10 cellular contexts compared by ENCODE assay signal in the genomic region with DNA sequence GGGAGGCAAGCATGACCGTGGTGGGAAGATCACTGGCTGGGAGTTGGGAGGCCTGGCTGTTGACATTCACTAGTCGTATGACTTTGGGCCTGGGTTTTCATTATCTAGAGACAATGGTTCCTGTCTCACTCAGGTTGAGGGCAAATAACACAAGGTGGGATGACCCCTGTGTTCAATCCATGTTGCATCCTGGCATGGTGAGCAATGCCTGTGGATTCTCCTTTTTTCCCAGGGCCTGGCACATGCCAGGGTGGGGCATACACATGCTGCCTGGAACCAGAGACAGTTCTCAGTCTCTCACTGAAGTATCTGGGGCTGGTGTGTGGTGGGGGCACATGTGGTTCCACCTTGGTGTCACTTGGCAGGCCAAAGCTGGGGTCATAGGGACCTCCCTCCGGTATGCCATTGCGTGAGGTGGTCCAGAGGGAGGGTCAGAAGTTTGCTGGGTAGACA. TPM values are rescaled to one million over a fixed set of nuclear protein-coding genes. Genes with fewer than 3 reads are reported as not detected.
DNase-seq lines count a peak whose midpoint lies in the region; ATAC-seq, FAIRE-seq and TF ChIP-seq lines count a peak whose summit lies in the region.
"Had no signal": no experiment of that assay in that cellular context is flagged by ENCODE, and none has a peak within 500 bp of the region (broad histone marks: within the 10 kb centered on the region; RNA-seq: fewer than 3 reads in every experiment).

No MANE protein-coding gene starts in this region.

- no peaks in the 10 kb centered on the region for H3K9me1 ChIP-seq in K562 (ENCODE audit: control insufficient read depth, insufficient read depth, low read length)

- ATAC-seq in activated CD8-positive, alpha-beta memory T cell treated with anti-CD3 and anti-CD28 coated beads, Interleukin-2, amount 10 ng/mL, durations not matched to agents 7 days and 5 days: no peak
- no peak for ATAC-seq in K562
- ATAC-seq in memory B cell (ENCODE audit: low read depth): no peak
- ATAC-seq in HG02970 (IDR thresholded peaks at IDR 0.05; ENCODE audit: low FRiP score, unreplicated experiment): no peak
- ATAC-seq: foreskin keratinocyte had no signal

- H3K27me3 Mint-ChIP-seq in activated CD8-positive, alpha-beta memory T cell treated with anti-CD3 and anti-CD28 coated beads, Interleukin-2, amount 10 ng/mL, durations not matched to agents 7 days and 5 days: peaks cover 5% of the 10 kb centered on the region
- no peaks in the 10 kb centered on the region for H3K27me3 Mint-ChIP-seq in memory B cell

- H3K4me1 Mint-ChIP-seq in activated CD8-positive, alpha-beta memory T cell treated with anti-CD3 and anti-CD28 coated beads, Interleukin-2, amount 10 ng/mL, durations not matched to agents 7 days and 5 days: peaks cover 39% of the 10 kb centered on the region
- peaks cover 52% of the 10 kb centered on the region for H3K4me1 Mint-ChIP-seq in memory B cell

- no peak for TF ChIP-seq CTCF in K562 (IDR thresholded peaks at IDR 0.05 in 2 of 3, conservative IDR thresholded peaks at IDR 0.05 in 1 of 3; ENCODE audit: insufficient read depth in 2 of 3, low read depth in 1 of 3, low read length in 3 of 3)

- intact Hi-C loops in K562 (cut with micrococcal nuclease): no loop called here

- CTCF ChIA-PET in activated CD8-positive, alpha-beta memory T cell treated with anti-CD3 and anti-CD28 coated beads, Interleukin-2, amount 10 ng/mL, durations not matched to agents 7 days and 5 days (lab: Charles Lee): interaction anchor here (0.6 to 7.0 kb wide), 8 partner anchors 6 to 45 kb away, joined by 3 to 85 read pairs (median 5); a partner anchor contains a TSS
- CTCF ChIA-PET in K562 (lab: Yijun Ruan, JAX; ENCODE audit: low intra/inter-chr PET ratio): interaction anchor here (0.9 kb wide), 1 partner anchor 8 kb away, joined by 3 read pairs; no protein-coding TSS in a partner anchor

- H3K79me2 ChIP-seq in K562 (ENCODE audit: control insufficient read depth, insufficient read depth, low read length): peaks cover 89% of the 10 kb centered on the region

- H4K20me1 ChIP-seq in K562 (replicated peaks; ENCODE audit: control insufficient read depth, insufficient read depth, low read length): no peaks in the 10 kb centered on the region

- H3K27ac ChIP-seq in K562 (ENCODE audit: extremely low read depth, low read depth, low read length) (peak overlapping the region; percentile 77), thymus (ENCODE audit: low read depth) (peak overlapping the region; percentile 72)
- H3K27ac ChIP-seq: foreskin keratinocyte had no signal

- H3K4me1 ChIP-seq in K562 (replicated peaks in 1 of 2; ENCODE audit: control insufficient read depth in 2 of 2, insufficient read depth in 2 of 2, low read length in 2 of 2): peaks cover 83 to 93% of the 10 kb centered on the region in 2 experiments
- peaks cover 49% of the 10 kb centered on the region for H3K4me1 ChIP-seq in thymus (ENCODE audit: control insufficient read depth, insufficient read depth, low read length)

- peak overlapping the region; percentile 88 for H2AFZ ChIP-seq in K562 (ENCODE audit: low read depth, low read length)

- BruUV-seq in K562 (replicated peaks; lab: Mats Ljungman, UMichigan): no TSS peak

- H3K9me3 ChIP-seq in K562 (replicated peaks; ENCODE audit: control insufficient read depth, insufficient read depth, low read depth, low read length) (no peaks in the 10 kb centered on the region), thymus (ENCODE audit: control insufficient read depth) (no peaks in the 10 kb centered on the region)

- H3K4me2 ChIP-seq in K562 (ENCODE audit: insufficient read depth, low read length): peak overlapping the region; percentile 80

- H3K4me3 Mint-ChIP-seq in activated CD8-positive, alpha-beta memory T cell treated with anti-CD3 and anti-CD28 coated beads, Interleukin-2, amount 10 ng/mL, durations not matched to agents 7 days and 5 days: peak overlapping the region; percentile 81
- peak overlapping the region; percentile 93 for H3K4me3 Mint-ChIP-seq in memory B cell

- in situ Hi-C loops in K562 (cut with MboI): no loop called here

- H3K4me3 ChIP-seq in K562 (no peak overlapping the region), thymus (ENCODE audit: low read length) (no peak overlapping the region)

- no peaks in the 10 kb centered on the region for H3K36me3 Mint-ChIP-seq in activated CD8-positive, alpha-beta memory T cell treated with anti-CD3 and anti-CD28 coated beads, Interleukin-2, amount 10 ng/mL, durations not matched to agents 7 days and 5 days
- no peaks in the 10 kb centered on the region for H3K36me3 Mint-ChIP-seq in memory B cell

- peak overlapping the region; percentile 89 for H3K27ac Mint-ChIP-seq in activated CD8-positive, alpha-beta memory T cell treated with anti-CD3 and anti-CD28 coated beads, Interleukin-2, amount 10 ng/mL, durations not matched to agents 7 days and 5 days
- H3K27ac Mint-ChIP-seq in memory B cell: no peak overlapping the region

- no peak for FAIRE-seq in K562 (lab: Jason Lieb, UNC)
- FAIRE-seq: H54 had no signal

- H3K36me3 ChIP-seq in K562 (ENCODE audit: control insufficient read depth, insufficient read depth, low read length): no peaks in the 10 kb centered on the region; the same call in 2 of the 3 replicates
- H3K36me3 ChIP-seq in thymus (ENCODE audit: control insufficient read depth, insufficient read depth): no peaks in the 10 kb centered on the region

- TF ChIP-seq RAD21 in K562 (CRISPR knock-in tag; conservative IDR thresholded peaks at IDR 0.05 in 1 of 2, IDR thresholded peaks at IDR 0.05 in 1 of 2): no peak

- TF ChIP-seq EP300 in K562 (IDR thresholded peaks at IDR 0.05; ENCODE audit: low read length): no peak

- no peaks in the 10 kb centered on the region for H3K9me3 Mint-ChIP-seq in activated CD8-positive, alpha-beta memory T cell treated with anti-CD3 and anti-CD28 coated beads, Interleukin-2, amount 10 ng/mL, durations not matched to agents 7 days and 5 days (ENCODE audit: low read depth)
- no peaks in the 10 kb centered on the region for H3K9me3 Mint-ChIP-seq in memory B cell

- POLR2A ChIA-PET in K562 (lab: Yijun Ruan, JAX): interaction anchor here (0.7 to 1.7 kb wide), 4 partner anchors 8 to 31 kb away, joined by 3 to 6 read pairs (median 4); no protein-coding TSS in a partner anchor

- 38% methylated on average over 3 of the region's 4 CpGs for WGBS in K562 (ENCODE audit: insufficient coverage, low coverage, missing lambda C conversion rate)
- WGBS in thymus: 87% methylated on average over 4 of the region's 4 CpGs

- TF ChIP-seq POLR2A in K562 (conservative IDR thresholded peaks at IDR 0.05): no peak

- H3K9ac ChIP-seq in K562 (ENCODE audit: insufficient read depth in 1 of 2, low read depth in 2 of 2, low read length in 2 of 2): peak overlapping the region; percentile 59 to 89; a peak in 3 of 4 replicates

- DNase-seq in activated CD8-positive, alpha-beta memory T cell treated with anti-CD3 and anti-CD28 coated beads, Interleukin-2, amount 10 ng/mL, durations not matched to agents 7 days and 5 days: no peak
- DNase-seq in activated CD8-positive, alpha-beta memory T cell treated with anti-CD3 and anti-CD28 coated beads, Interleukin-2, amount 50 U/mL, for 4 hours: no peak
- DNase-seq in K562 (ENCODE audit: extremely low read depth in 1 of 4, low spot score in 3 of 4): no peak
- DNase-seq in memory B cell (ENCODE audit: low spot score in 2 of 2): no peak
- DNase-seq in NCI-H1694 (lab: John Stamatoyannopoulos, UW): no peak
- DNase-seq in GM03348 (ENCODE audit: low spot score): no peak

- H3K27me3 ChIP-seq in K562 (ENCODE audit: control insufficient read depth in 2 of 2, insufficient read depth in 2 of 2, low read length in 2 of 2) (no peaks in the 10 kb centered on the region), thymus (ENCODE audit: control insufficient read depth, insufficient read depth) (no peaks in the 10 kb centered on the region)
- H3K27me3 ChIP-seq: foreskin keratinocyte had no signal

RNA-seq across cellular contexts. Expression of a gene that starts 5.4 kb away (rescaled TPM):
- total RNA-seq in activated CD8-positive, alpha-beta memory T cell treated with anti-CD3 and anti-CD28 coated beads, Interleukin-2, amount 10 ng/mL, durations not matched to agents 7 days and 5 days: 1 to 10 TPM; 5.9 to 8.3 TPM
- total RNA-seq in K562 (2011; cell fraction: chromatin; rRNA removed; ENCODE audit: low replicate concordance): 10.8 and 15.6 TPM in 2 replicates
- 7.5 and 8.0 TPM in 2 replicates for total RNA-seq in K562 (2011; cell fraction: nucleolus; rRNA removed)
- total RNA-seq in K562 (2011; cell fraction: nucleoplasm; rRNA removed): 10.3 and 15.7 TPM in 2 replicates
- total RNA-seq in K562 (2014; rRNA removed) (13.8 and 18.9 TPM in 2 replicates), K562 (2014; rRNA removed; fragmentation: Illumina TruSeq; extraction: Trizol) (7.5 and 9.1 TPM in 2 replicates), K562 (2015; rRNA removed; fragmentation: Illumina TruSeq; extraction: Trizol) (12.2 and 13.2 TPM in 2 replicates), K562 (2021) (22.7 and 23.4 TPM in 2 replicates)
- polyA plus RNA-seq in K562 (2011; rRNA removed) (8.3 and 9.3 TPM in 2 replicates), K562 (2014; fragmentation: Illumina TruSeq; extraction: Trizol) (19.7 and 21.6 TPM in 2 replicates), K562 (2014; fragmentation: Nextera tagmentation; extraction: Ambion mirVana) (under 1 TPM; 0.34 to 0.50 TPM), K562 (2014; rRNA removed) (12.7 and 13.8 TPM in 2 replicates), thymus (14.3 TPM)
- polyA plus RNA-seq in K562 (2011; cell fraction: cytosol; rRNA removed): 7.8 and 12.5 TPM in 2 replicates
- 7.3 and 15.8 TPM in 2 replicates for polyA plus RNA-seq in K562 (2011; cell fraction: nucleus; rRNA removed)
- 20.0 TPM in 2 replicates for polyA plus RNA-seq in K562 (2012)
- 5.8 and 9.7 TPM in 2 replicates for polyA minus RNA-seq in K562 (2011; rRNA and poly(A)+ RNA removed)
- polyA minus RNA-seq in K562 (2011; cell fraction: cytosol; rRNA and poly(A)+ RNA removed): 6.3 and 7.9 TPM in 2 replicates
- 2.3 and 2.6 TPM in 2 replicates for polyA minus RNA-seq in K562 (2011; cell fraction: nucleus; rRNA and poly(A)+ RNA removed)

RNA-seq across cellular contexts. Expression of a gene that starts 13.9 kb away (rescaled TPM):
- total RNA-seq in activated CD8-positive, alpha-beta memory T cell treated with anti-CD3 and anti-CD28 coated beads, Interleukin-2, amount 10 ng/mL, durations not matched to agents 7 days and 5 days: 100 to 1,000 TPM in 1 of 2 experiments, 10 to 100 TPM in 1; 98.0 to 107 TPM
- 361 and 745 TPM in 2 replicates for total RNA-seq in K562 (2011; cell fraction: chromatin; rRNA removed; ENCODE audit: low replicate concordance)
- total RNA-seq in K562 (2011; cell fraction: nucleolus; rRNA removed): 434 and 442 TPM in 2 replicates
- total RNA-seq in K562 (2011; cell fraction: nucleoplasm; rRNA removed): 293 and 327 TPM in 2 replicates
- total RNA-seq in K562 (2014; rRNA removed): 40.0 and 50.2 TPM in 2 replicates
- 40.3 and 48.9 TPM in 2 replicates for total RNA-seq in K562 (2014; rRNA removed; fragmentation: Illumina TruSeq; extraction: Trizol)
- 48.2 and 53.5 TPM in 2 replicates for total RNA-seq in K562 (2015; rRNA removed; fragmentation: Illumina TruSeq; extraction: Trizol)
- 102 and 108 TPM in 2 replicates for total RNA-seq in K562 (2021)
- polyA plus RNA-seq in K562 (2011; rRNA removed): 76.3 and 110 TPM in 2 replicates
- 70.1 and 113 TPM in 2 replicates for polyA plus RNA-seq in K562 (2011; cell fraction: cytosol; rRNA removed)
- 331 and 574 TPM in 2 replicates for polyA plus RNA-seq in K562 (2011; cell fraction: nucleus; rRNA removed)
- polyA plus RNA-seq in K562 (2012): 97.7 and 114 TPM in 2 replicates
- 117 and 129 TPM in 2 replicates for polyA plus RNA-seq in K562 (2014; fragmentation: Illumina TruSeq; extraction: Trizol)
- 1 to 10 TPM; 5.9 to 8.3 TPM for polyA plus RNA-seq in K562 (2014; fragmentation: Nextera tagmentation; extraction: Ambion mirVana)
- polyA plus RNA-seq in K562 (2014; rRNA removed): 73.3 and 74.8 TPM in 2 replicates
- polyA minus RNA-seq in K562 (2011; rRNA and poly(A)+ RNA removed): 79.0 and 96.5 TPM in 2 replicates
- polyA minus RNA-seq in K562 (2011; cell fraction: cytosol; rRNA and poly(A)+ RNA removed): 80.5 and 119 TPM in 2 replicates
- polyA minus RNA-seq in K562 (2011; cell fraction: nucleus; rRNA and poly(A)+ RNA removed): 146 and 149 TPM in 2 replicates
- 49.5 TPM for polyA plus RNA-seq in thymus

RNA-seq across cellular contexts. Expression of a gene that starts 32.2 kb away (rescaled TPM):
- total RNA-seq in activated CD8-positive, alpha-beta memory T cell treated with anti-CD3 and anti-CD28 coated beads, Interleukin-2, amount 10 ng/mL, durations not matched to agents 7 days and 5 days: 1 to 10 TPM; 3.3 to 4.8 TPM
- total RNA-seq in K562 (2011; cell fraction: chromatin; rRNA removed; ENCODE audit: low replicate concordance): 2.3 and 7.8 TPM in 2 replicates
- 3.6 and 4.0 TPM in 2 replicates for total RNA-seq in K562 (2011; cell fraction: nucleolus; rRNA removed)
- 3.1 and 3.2 TPM in 2 replicates for total RNA-seq in K562 (2011; cell fraction: nucleoplasm; rRNA removed)
- total RNA-seq in K562 (2014; rRNA removed) (0.78 and 1.00 TPM in 2 replicates), K562 (2014; rRNA removed; fragmentation: Illumina TruSeq; extraction: Trizol) (0.32 and 0.47 TPM in 2 replicates), K562 (2015; rRNA removed; fragmentation: Illumina TruSeq; extraction: Trizol) (0.65 and 1.2 TPM in 2 replicates), K562 (2021) (6.6 and 7.7 TPM in 2 replicates)
- polyA plus RNA-seq in K562 (2011; rRNA removed) (0.25 and 0.41 TPM in 2 replicates), K562 (2014; fragmentation: Illumina TruSeq; extraction: Trizol) (4.7 and 6.9 TPM in 2 replicates), K562 (2014; fragmentation: Nextera tagmentation; extraction: Ambion mirVana) (under 1 TPM; 0.27 TPM), K562 (2014; rRNA removed) (1.4 and 2.0 TPM in 2 replicates), thymus (3.2 TPM)
- 0.21 and 0.89 TPM in 2 replicates for polyA plus RNA-seq in K562 (2011; cell fraction: cytosol; rRNA removed)
- polyA plus RNA-seq in K562 (2011; cell fraction: nucleus; rRNA removed): 1.3 and 5.0 TPM in 2 replicates
- 5.3 and 5.4 TPM in 2 replicates for polyA plus RNA-seq in K562 (2012)
- polyA minus RNA-seq in K562 (2011; rRNA and poly(A)+ RNA removed): 0.42 and 0.63 TPM in 2 replicates
- polyA minus RNA-seq in K562 (2011; cell fraction: cytosol; rRNA and poly(A)+ RNA removed): 0.46 and 3.3 TPM in 2 replicates
- polyA minus RNA-seq in K562 (2011; cell fraction: nucleus; rRNA and poly(A)+ RNA removed): 2.2 and 2.6 TPM in 2 replicates

RNA-seq across cellular contexts. Expression of a gene that starts 52.9 kb away (rescaled TPM):
- total RNA-seq in activated CD8-positive, alpha-beta memory T cell treated with anti-CD3 and anti-CD28 coated beads, Interleukin-2, amount 10 ng/mL, durations not matched to agents 7 days and 5 days: not detected
- 0.23 TPM in 1 of 2 replicates, not detected in the other for total RNA-seq in K562 (2011; cell fraction: chromatin; rRNA removed; ENCODE audit: low replicate concordance)
- not detected in 2 replicates for total RNA-seq in K562 (2011; cell fraction: nucleolus; rRNA removed)
- total RNA-seq in K562 (2011; cell fraction: nucleoplasm; rRNA removed): not detected in 2 replicates
- total RNA-seq in K562 (2014; rRNA removed): not detected in 2 replicates
- not detected in 2 replicates for total RNA-seq in K562 (2014; rRNA removed; fragmentation: Illumina TruSeq; extraction: Trizol)
- not detected in 2 replicates for total RNA-seq in K562 (2015; rRNA removed; fragmentation: Illumina TruSeq; extraction: Trizol)
- total RNA-seq in K562 (2021): not detected in 2 replicates
- polyA plus RNA-seq in K562 (2011; rRNA removed): not detected in 2 replicates
- polyA plus RNA-seq in K562 (2011; cell fraction: cytosol; rRNA removed): not detected in 2 replicates
- polyA plus RNA-seq in K562 (2011; cell fraction: nucleus; rRNA removed): not detected in 2 replicates
- polyA plus RNA-seq in K562 (2012): not detected in 2 replicates
- polyA plus RNA-seq in K562 (2014; fragmentation: Illumina TruSeq; extraction: Trizol): not detected in 2 replicates
- not detected for polyA plus RNA-seq in K562 (2014; fragmentation: Nextera tagmentation; extraction: Ambion mirVana)
- polyA plus RNA-seq in K562 (2014; rRNA removed): 0.19 TPM in 1 of 2 replicates, not detected in the other
- polyA minus RNA-seq in K562 (2011; rRNA and poly(A)+ RNA removed): not detected in 2 replicates
- not detected in 2 replicates for polyA minus RNA-seq in K562 (2011; cell fraction: cytosol; rRNA and poly(A)+ RNA removed)
- polyA minus RNA-seq in K562 (2011; cell fraction: nucleus; rRNA and poly(A)+ RNA removed): not detected in 2 replicates
- 1.3 TPM for polyA plus RNA-seq in thymus

RNA-seq across cellular contexts. Expression of a gene that starts 53.6 kb away (rescaled TPM):
- total RNA-seq in activated CD8-positive, alpha-beta memory T cell treated with anti-CD3 and anti-CD28 coated beads, Interleukin-2, amount 10 ng/mL, durations not matched to agents 7 days and 5 days: 10 to 100 TPM; 91.4 to 94.7 TPM
- total RNA-seq in K562 (2011; cell fraction: chromatin; rRNA removed; ENCODE audit: low replicate concordance): 152 and 243 TPM in 2 replicates
- 80.5 and 93.3 TPM in 2 replicates for total RNA-seq in K562 (2011; cell fraction: nucleolus; rRNA removed)
- total RNA-seq in K562 (2011; cell fraction: nucleoplasm; rRNA removed): 126 and 148 TPM in 2 replicates
- 51.7 and 52.4 TPM in 2 replicates for total RNA-seq in K562 (2014; rRNA removed)
- total RNA-seq in K562 (2014; rRNA removed; fragmentation: Illumina TruSeq; extraction: Trizol): 61.9 and 64.9 TPM in 2 replicates
- 77.8 and 91.8 TPM in 2 replicates for total RNA-seq in K562 (2015; rRNA removed; fragmentation: Illumina TruSeq; extraction: Trizol)
- 48.6 and 61.8 TPM in 2 replicates for total RNA-seq in K562 (2021)
- 48.0 and 66.7 TPM in 2 replicates for polyA plus RNA-seq in K562 (2011; rRNA removed)
- polyA plus RNA-seq in K562 (2011; cell fraction: cytosol; rRNA removed): 15.6 and 17.6 TPM in 2 replicates
- polyA plus RNA-seq in K562 (2011; cell fraction: nucleus; rRNA removed): 122 and 128 TPM in 2 replicates
- polyA plus RNA-seq in K562 (2012): 40.1 and 52.3 TPM in 2 replicates
- polyA plus RNA-seq in K562 (2014; fragmentation: Illumina TruSeq; extraction: Trizol): 99.3 and 120 TPM in 2 replicates
- 10 to 100 TPM; 13.8 to 13.9 TPM for polyA plus RNA-seq in K562 (2014; fragmentation: Nextera tagmentation; extraction: Ambion mirVana)
- 62.8 and 74.1 TPM in 2 replicates for polyA plus RNA-seq in K562 (2014; rRNA removed)
- 56.6 and 69.1 TPM in 2 replicates for polyA minus RNA-seq in K562 (2011; rRNA and poly(A)+ RNA removed)
- polyA minus RNA-seq in K562 (2011; cell fraction: cytosol; rRNA and poly(A)+ RNA removed): 16.1 and 30.2 TPM in 2 replicates
- 40.7 and 50.6 TPM in 2 replicates for polyA minus RNA-seq in K562 (2011; cell fraction: nucleus; rRNA and poly(A)+ RNA removed)
- 126 TPM for polyA plus RNA-seq in thymus
